27 cellular contexts compared by ENCODE assay signal in genomic region chr13:44976196-44976595, GRCh38.
"Had no signal": no experiment of that assay in that cellular context is flagged by ENCODE, and none has a peak within 500 bp of the region (broad histone marks: within the 10 kb centered on the region; RNA-seq: fewer than 3 reads in every experiment).

No MANE protein-coding gene starts in this region.

- H3K4me1 ChIP-seq: parathyroid adenoma, right lobe of liver, sigmoid colon, suprapubic skin, testis, transverse colon, uterus had no signal

- H3K27ac ChIP-seq: ovary, parathyroid adenoma, psoas muscle, right lobe of liver, sigmoid colon, spleen, suprapubic skin, testis, tibial artery, transverse colon, upper lobe of right lung, uterus had no signal

- FAIRE-seq: small intestine had no signal

- H3K36me3 ChIP-seq: ovary, uterus had no signal

- H3K9ac ChIP-seq: parathyroid adenoma had no signal

- H3K4me3 ChIP-seq: ovary, psoas muscle, right lobe of liver, sigmoid colon, spleen, suprapubic skin, testis, tibial artery, transverse colon, upper lobe of right lung, uterus had no signal

- DNase-seq: naive thymus-derived CD8-positive, alpha-beta T cell; nephron progenitor cell; occipital lobe; ovary; posterior cingulate gyrus; psoas muscle; right cardiac atrium; right lobe of liver; sigmoid colon; small intestine; spleen; stimulated activated CD4-positive, alpha-beta T cell treated with anti-CD3 and anti-CD28 coated beads, Interleukin-12 subunit alpha, Interleukin-12 subunit beta, amount 100 ng/mL, for 4 hours; stimulated activated CD4-positive, alpha-beta T cell treated with anti-CD3 and anti-CD28 coated beads, Interleukin-1b, Interleukin-23, amount 100 ng/mL, for 48 hours; stimulated activated CD4-positive, alpha-beta T cell treated with anti-CD3 and anti-CD28 coated beads, Interleukin-4, amount 100 ng/mL, for 1 hour; stimulated activated CD4-positive, alpha-beta T cell treated with anti-CD3 and anti-CD28 coated beads, Interleukin-4, amount 100 ng/mL, for 4 hours; stimulated activated CD8-positive, alpha-beta memory T cell treated with anti-CD3 and anti-CD28 coated beads, Interleukin-4, amount 100 ng/mL, for 48 hours; stimulated activated naive CD4-positive, alpha-beta T cell; stimulated activated naive CD8-positive, alpha-beta T cell treated with anti-CD3 and anti-CD28 coated beads, Interleukin-15, amount 100 ng/mL, for 72 hours; stimulated activated naive CD8-positive, alpha-beta T cell treated with anti-CD3 and anti-CD28 coated beads, Interleukin-15, Interleukin-2, amounts not matched to agents 100 U/mL and 50 U/mL, for 24 hours; substantia nigra; testis; tibial artery; transverse colon; upper lobe of right lung; uterus had no signal

- H3K27me3 ChIP-seq: ovary, right lobe of liver, sigmoid colon, spleen, suprapubic skin, testis, tibial artery, transverse colon, upper lobe of right lung, uterus had no signal

- H3K9me3 ChIP-seq: ovary, psoas muscle, right lobe of liver, sigmoid colon, spleen, suprapubic skin, testis, tibial artery, transverse colon, upper lobe of right lung, uterus had no signal
